In the genomic region with DNA sequence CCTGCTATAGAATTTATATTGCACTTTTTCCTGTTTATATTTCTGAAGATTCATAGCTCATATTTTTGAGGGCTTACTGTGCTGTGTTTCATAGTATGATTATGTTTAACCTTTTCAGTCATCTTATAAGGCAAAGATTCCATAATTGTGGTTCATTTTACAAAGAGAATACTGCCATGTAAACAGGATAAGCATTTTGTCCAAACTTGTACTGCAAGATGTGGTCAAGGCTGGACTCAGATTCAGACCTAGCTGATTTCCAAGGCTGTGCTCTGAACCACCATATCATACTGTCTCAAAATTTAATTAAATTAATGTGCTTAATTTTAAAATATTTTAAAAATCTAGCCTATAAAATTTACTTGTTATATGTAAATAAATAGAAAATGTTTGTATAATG, we compare ENCODE assay signal across 1 cellular context.
TF ChIP-seq lines count a peak whose summit lies in the region.

No MANE protein-coding gene starts in this region.

TF ChIP-seq in IMR-90, 13 proteins besides CTCF, POLR2A, EP300 and RAD21 (continued from another document):
- no peak for TF ChIP-seq CEBPB (IDR thresholded peaks at IDR 0.05; ENCODE audit: low read depth, low read length)
- TF ChIP-seq MAZ (IDR thresholded peaks at IDR 0.05; ENCODE audit: borderline replicate concordance, low read depth, low read length), result no peak
- TF ChIP-seq CHD1 (IDR thresholded peaks at IDR 0.05; ENCODE audit: low read depth, low read length), result no peak
- TF ChIP-seq MAFK (IDR thresholded peaks at IDR 0.05; ENCODE audit: low read depth, low read length), result no peak
